ENCODE assay signal across 33 cellular contexts in genomic region chr6:128990915-128991314, GRCh38.
DNase-seq lines count a peak whose midpoint lies in the region; ATAC-seq, FAIRE-seq and TF ChIP-seq lines count a peak whose summit lies in the region.
"Had no signal": no experiment of that assay in that cellular context is flagged by ENCODE, and none has a peak within 500 bp of the region (broad histone marks: within the 10 kb centered on the region; RNA-seq: fewer than 3 reads in every experiment).

No MANE protein-coding gene starts in this region.

- H3K79me1 ChIP-seq in IMR-90 (ENCODE audit: low read depth in 1 of 2, low read length in 2 of 2) (no peaks in the 10 kb centered on the region), H1 (ENCODE audit: low read depth, low read length) (no peaks in the 10 kb centered on the region)

- H2BK15ac ChIP-seq in IMR-90 (ENCODE audit: low read depth, low read length), result no peak overlapping the region
- H2BK15ac ChIP-seq in H1 (ENCODE audit: low read length), result no peak overlapping the region

- dilution Hi-C loops in IMR-90 (cut with HindIII; ENCODE audit: low sequenced_read_pairs, unreplicated experiment), result no loop called here

- H3K18ac ChIP-seq in IMR-90 (ENCODE audit: low read depth, low read length) (no peak overlapping the region), H1 (ENCODE audit: extremely low read depth, low read length) (no peak overlapping the region)

- H2AK9ac ChIP-seq in IMR-90 (replicated peaks; ENCODE audit: low read depth, low read length, poor library complexity), result no peak overlapping the region

- TF ChIP-seq POLR2A in HepG2 (IDR thresholded peaks at IDR 0.05; ENCODE audit: insufficient read depth in 1 of 2, low read depth in 2 of 2, low read length in 2 of 2), result no peak
- no peak for TF ChIP-seq POLR2A in right lobe of liver (IDR thresholded peaks at IDR 0.05)
- no peak for TF ChIP-seq POLR2A in IMR-90 (IDR thresholded peaks at IDR 0.05; ENCODE audit: low read depth, low read length)
- TF ChIP-seq POLR2A in H1 (IDR thresholded peaks at IDR 0.05; ENCODE audit: control extremely low read depth in 1 of 2, low read depth in 2 of 2, low read length in 2 of 2), result no peak

- H3K56ac ChIP-seq in IMR-90 (ENCODE audit: extremely low read depth, insufficient read depth, low read length) (no peak overlapping the region), H1 (replicated peaks; ENCODE audit: insufficient read length, low read depth, low read length) (no peak overlapping the region)

- in situ Hi-C loops in HepG2 (cut with HindIII; ENCODE audit: extremely low pct_ligation_motif_present, low pct_unique_long_range_greater_than_20kb) (no loop called here), IMR-90 (cut with MboI; ENCODE audit: low sequenced_read_pairs) (no loop called here)

- TF ChIP-seq CTCF in HepG2 (CRISPR knock-in tag; IDR thresholded peaks at IDR 0.05) (no peak), right lobe of liver (IDR thresholded peaks at IDR 0.05) (no peak), IMR-90 (conservative IDR thresholded peaks at IDR 0.05; ENCODE audit: low read depth, low read length) (no peak), H1 (IDR thresholded peaks at IDR 0.05; ENCODE audit: control extremely low read depth in 1 of 3, insufficient read depth in 1 of 3, low read depth in 1 of 3, low read length in 3 of 3) (no peak)

- H3K14ac ChIP-seq in IMR-90 (replicated peaks; ENCODE audit: low read depth, low read length), result no peak overlapping the region
- no peak overlapping the region for H3K14ac ChIP-seq in H1 (ENCODE audit: insufficient read length)

- H2AK5ac ChIP-seq in IMR-90 (ENCODE audit: low read depth, low read length) (no peak overlapping the region), H1 (ENCODE audit: low read depth, low read length) (no peak overlapping the region)

- H4K20me1 ChIP-seq in HepG2 (ENCODE audit: insufficient read depth, low read length), result no peaks in the 10 kb centered on the region
- no peaks in the 10 kb centered on the region for H4K20me1 ChIP-seq in IMR-90 (ENCODE audit: insufficient read depth, low read length)
- no peaks in the 10 kb centered on the region for H4K20me1 ChIP-seq in H1 (replicated peaks in 1 of 2; ENCODE audit: control insufficient read depth in 1 of 2, insufficient read depth in 2 of 2, low read length in 2 of 2)
- H4K20me1 ChIP-seq: BLaER1; BLaER1 treated with 17β-estradiol and CSF1 and Interleukin-3, amounts not matched to agents 10 nM and 100 nM had no signal

- H3K27me3 ChIP-seq in HepG2 (ENCODE audit: control insufficient read depth in 1 of 2, insufficient read depth in 2 of 2, low read length in 2 of 2) (no peaks in the 10 kb centered on the region), right lobe of liver (no peaks in the 10 kb centered on the region), IMR-90 (ENCODE audit: control insufficient read depth, insufficient read depth, low read length) (no peaks in the 10 kb centered on the region), H1 (replicated peaks in 1 of 4; ENCODE audit: control insufficient read depth in 3 of 4, extremely low read depth in 1 of 4, insufficient read depth in 3 of 4, low read length in 3 of 4) (no peaks in the 10 kb centered on the region)
- H3K27me3 ChIP-seq: BE2C; BLaER1; BLaER1 treated with 17β-estradiol and CSF1 and Interleukin-3, amounts not matched to agents 10 nM and 100 nM had no signal

- CTCF ChIA-PET in HepG2 (lab: Yijun Ruan, JAX; ENCODE audit: low intra/inter-chr PET ratio, low total read pairs), result no interaction called here
- CTCF ChIA-PET in IMR-90 (lab: Yijun Ruan, JAX), result no interaction called here
- CTCF ChIA-PET in H1 (lab: Charles Lee; ENCODE audit: partially characterized antibody), result no interaction called here

- H3K9me1 ChIP-seq in IMR-90 (ENCODE audit: insufficient read depth, low read length), result no peaks in the 10 kb centered on the region

- H4K8ac ChIP-seq in IMR-90 (ENCODE audit: low read depth in 2 of 2, low read length in 2 of 2) (no peak overlapping the region), H1 (ENCODE audit: extremely low read depth, insufficient read depth, low read length) (no peak overlapping the region)

- POLR2A ChIA-PET in HepG2 (lab: Yijun Ruan, JAX), result no interaction called here
- POLR2A ChIA-PET in IMR-90 (lab: Charles Lee; ENCODE audit: unreplicated experiment), result no interaction called here
- POLR2A ChIA-PET in H1 (lab: Charles Lee; ENCODE audit: partially characterized antibody), result no interaction called here

- H3K4ac ChIP-seq in IMR-90 (ENCODE audit: low read depth, low read length), result no peak overlapping the region
- no peak overlapping the region for H3K4ac ChIP-seq in H1 (replicated peaks; ENCODE audit: insufficient read length, low read depth, low read length)

- FAIRE-seq in HepG2 (lab: Jason Lieb, UNC) (no peak), H1 (lab: Jason Lieb, UNC) (no peak)
- FAIRE-seq: A204.1, A549, D721Med had no signal

- ATAC-seq in HepG2 (no peak), right lobe of liver (no peak), IMR-90 (ENCODE audit: low read depth) (no peak), HG02678 (IDR thresholded peaks at IDR 0.05; ENCODE audit: unreplicated experiment) (no peak)
- ATAC-seq: A549; CD8-positive, alpha-beta T cell had no signal

- H3K23me2 ChIP-seq in H1 (ENCODE audit: low read depth, low read length), result no peaks in the 10 kb centered on the region; the same call in 1 of the 2 replicates

- H3K4me1 ChIP-seq in HepG2 (ENCODE audit: insufficient read depth, low read length) (0 out of 2 replicates have a peak, but pooled peaks cover 5% of the 10 kb centered on the region), right lobe of liver (no peaks in the 10 kb centered on the region), IMR-90 (ENCODE audit: control insufficient read depth, insufficient read depth, low read length) (no peaks in the 10 kb centered on the region), H1 (replicated peaks in 1 of 4; ENCODE audit: control insufficient read depth in 3 of 4, insufficient read depth in 4 of 4, low read length in 3 of 4) (no peaks in the 10 kb centered on the region)
- H3K4me1 ChIP-seq: A549, BE2C, BLaER1, Caco-2 had no signal

- H2BK12ac ChIP-seq in H1 (ENCODE audit: low read depth, low read length), result no peak overlapping the region

- H4K91ac ChIP-seq in IMR-90 (ENCODE audit: insufficient read depth, low read depth, low read length) (no peak overlapping the region), H1 (replicated peaks; ENCODE audit: insufficient read length, low read length) (no peak overlapping the region)

- no peak overlapping the region for H3K4me2 ChIP-seq in HepG2 (ENCODE audit: low read depth, low read length)
- H3K4me2 ChIP-seq in IMR-90 (ENCODE audit: low read depth, low read length), result no peak overlapping the region
- no peak overlapping the region for H3K4me2 ChIP-seq in H1 (ENCODE audit: insufficient read depth in 1 of 2, low read depth in 2 of 2, low read length in 2 of 2)
- H3K4me2 ChIP-seq: A549; BLaER1; BLaER1 treated with 17β-estradiol and CSF1 and Interleukin-3, amounts not matched to agents 10 nM and 100 nM had no signal

- H3K27ac ChIP-seq in HepG2 (ENCODE audit: extremely low read length, insufficient read depth, low read length) (no peak overlapping the region), right lobe of liver (no peak overlapping the region), IMR-90 (ENCODE audit: insufficient read depth, low read length) (no peak overlapping the region), H1 (ENCODE audit: low read depth, low read length) (no peak overlapping the region)
- H3K27ac ChIP-seq: 22Rv1; A549; BLaER1; BLaER1 treated with 17β-estradiol and CSF1 and Interleukin-3, amounts not matched to agents 10 nM and 100 nM; C4-2B had no signal

- H3K79me2 ChIP-seq in HepG2 (ENCODE audit: insufficient read depth, low read length), result no peaks in the 10 kb centered on the region
- no peaks in the 10 kb centered on the region for H3K79me2 ChIP-seq in H1 (ENCODE audit: control insufficient read depth in 1 of 2, insufficient read depth in 2 of 2, low read length in 2 of 2)

- intact Hi-C loops in HepG2 (cut with micrococcal nuclease; ENCODE audit: unreplicated experiment) (no loop called here), right lobe of liver (cut with DNase I) (no loop called here), IMR-90 (cut with micrococcal nuclease) (no loop called here)

- no peaks in the 10 kb centered on the region for H3K36me3 ChIP-seq in HepG2 (replicated peaks in 1 of 2; ENCODE audit: control insufficient read depth in 1 of 2, insufficient read depth in 2 of 2, low read length in 2 of 2)
- no peaks in the 10 kb centered on the region for H3K36me3 ChIP-seq in right lobe of liver
- no peaks in the 10 kb centered on the region for H3K36me3 ChIP-seq in IMR-90 (ENCODE audit: control insufficient read depth, insufficient read depth, low read length)
- H3K36me3 ChIP-seq in H1 (ENCODE audit: control insufficient read depth in 2 of 4, insufficient read depth in 4 of 4, low read length in 3 of 4), result no peaks in the 10 kb centered on the region
- H3K36me3 ChIP-seq: BE2C; BLaER1; BLaER1 treated with 17β-estradiol and CSF1 and Interleukin-3, amounts not matched to agents 10 nM and 100 nM had no signal

- H2BK120ac ChIP-seq in IMR-90 (ENCODE audit: low read depth, low read length) (no peak overlapping the region), H1 (replicated peaks; ENCODE audit: low read depth, low read length) (no peak overlapping the region)

- H4K5ac ChIP-seq in IMR-90 (ENCODE audit: low read depth, low read length), result no peak overlapping the region
- no peak overlapping the region for H4K5ac ChIP-seq in H1 (ENCODE audit: insufficient read length, low read depth, low read length)

- TF ChIP-seq EP300 in HepG2 (IDR thresholded peaks at IDR 0.05; ENCODE audit: low read depth in 2 of 2, low read length in 2 of 2) (no peak), HepG2 (CRISPR knock-in tag; IDR thresholded peaks at IDR 0.05; ENCODE audit: borderline replicate concordance) (no peak), H1 (IDR thresholded peaks at IDR 0.05; ENCODE audit: borderline replicate concordance in 1 of 2, low read depth in 2 of 2, low read length in 2 of 2) (no peak)

- 26% methylated on average over 8 of the region's 8 CpGs for WGBS in HepG2 (ENCODE audit: low lambda C conversion rate)
- 56% methylated on average over 8 of the region's 8 CpGs for WGBS in right lobe of liver (ENCODE audit: insufficient coverage, low coverage, low lambda C conversion rate, missing lambda C conversion rate)
- WGBS in IMR-90 (ENCODE audit: extremely low coverage in 2 of 2, insufficient read length in 1 of 2), 2 experiments, result no CpG with 5 or more reads among the region's 8 CpGs
- 85% methylated on average over 8 of the region's 8 CpGs; no CpG with 5 or more reads in 1 of the 2 experiments for WGBS in H1 (ENCODE audit: extremely low coverage in 1 of 2, insufficient coverage in 1 of 2, insufficient read length in 1 of 2, insufficient replicate concordance in 2 of 2, low coverage in 1 of 2, low lambda C conversion rate in 2 of 2, missing lambda C conversion rate in 1 of 2), 2 experiments

- H3K9me3 ChIP-seq in HepG2 (ENCODE audit: low read length), result no peaks in the 10 kb centered on the region
- no peaks in the 10 kb centered on the region for H3K9me3 ChIP-seq in right lobe of liver
- no peaks in the 10 kb centered on the region for H3K9me3 ChIP-seq in IMR-90 (ENCODE audit: control insufficient read depth, insufficient read depth, low read length)
- no peaks in the 10 kb centered on the region for H3K9me3 ChIP-seq in H1 (ENCODE audit: insufficient read depth in 2 of 2, low read depth in 1 of 2, low read length in 1 of 2)
- H3K9me3 ChIP-seq: A549; BE2C; BLaER1; BLaER1 treated with 17β-estradiol and CSF1 and Interleukin-3, amounts not matched to agents 10 nM and 100 nM; Caco-2 had no signal

- H3K4me3 ChIP-seq in HepG2 (replicated peaks in 1 of 3; ENCODE audit: insufficient read depth in 1 of 3, low read depth in 2 of 3, low read length in 3 of 3) (no peak overlapping the region), right lobe of liver (no peak overlapping the region), IMR-90 (ENCODE audit: insufficient read depth, low read depth, low read length) (no peak overlapping the region), H1 (ENCODE audit: extremely low read depth in 1 of 4, insufficient read depth in 2 of 4, low read depth in 3 of 4, low read length in 4 of 4) (no peak overlapping the region)
- H3K4me3 ChIP-seq: A549; BLaER1; BLaER1 treated with 17β-estradiol and CSF1 and Interleukin-3, amounts not matched to agents 10 nM and 100 nM had no signal

- no peak overlapping the region for H3K23ac ChIP-seq in IMR-90 (ENCODE audit: low read depth, low read length)
- H3K23ac ChIP-seq in H1 (ENCODE audit: insufficient read length), result no peak overlapping the region

- H2BK20ac ChIP-seq in IMR-90 (ENCODE audit: low read depth, low read length), result no peak overlapping the region
- no peak overlapping the region for H2BK20ac ChIP-seq in H1 (ENCODE audit: low read length)

- no peak overlapping the region for H2AFZ ChIP-seq in HepG2 (ENCODE audit: low read length)
- H2AFZ ChIP-seq in IMR-90 (replicated peaks; ENCODE audit: low read length, poor library complexity), result no peak overlapping the region
- H2AFZ ChIP-seq in H1 (ENCODE audit: low read length), result no peak overlapping the region

- H3K9ac ChIP-seq in HepG2 (ENCODE audit: insufficient read depth, low read depth, low read length) (no peak overlapping the region), IMR-90 (ENCODE audit: low read depth, low read length) (no peak overlapping the region), H1 (replicated peaks in 1 of 4; ENCODE audit: extremely low read depth in 1 of 4, low read depth in 3 of 4, low read length in 3 of 4) (no peak overlapping the region)
- H3K9ac ChIP-seq: BLaER1; BLaER1 treated with 17β-estradiol and CSF1 and Interleukin-3, amounts not matched to agents 10 nM and 100 nM had no signal

- no peak overlapping the region for H2BK5ac ChIP-seq in IMR-90 (ENCODE audit: low read depth, low read length, poor library complexity, severe bottlenecking)
- H2BK5ac ChIP-seq in H1 (ENCODE audit: low read depth, low read length), result no peak overlapping the region

- TF ChIP-seq RAD21 in HepG2 (CRISPR knock-in tag; IDR thresholded peaks at IDR 0.05), result no peak
- TF ChIP-seq RAD21 in IMR-90 (IDR thresholded peaks at IDR 0.05; ENCODE audit: low read length), result no peak
- TF ChIP-seq RAD21 in H1 (IDR thresholded peaks at IDR 0.05 in 1 of 2, conservative IDR thresholded peaks at IDR 0.05 in 1 of 2; ENCODE audit: low read depth in 2 of 2, low read length in 2 of 2), result no peak

- no TSS peak for BruUV-seq in HepG2 (replicated peaks; lab: Mats Ljungman, UMichigan)
- BruUV-seq in IMR-90 (replicated peaks; lab: Mats Ljungman, UMichigan), result no TSS peak

- DNase-seq in HepG2 (ENCODE audit: low spot score) (no peak), right lobe of liver (no peak), IMR-90 (no peak), H1 (ENCODE audit: low read depth in 1 of 2, low spot score in 2 of 2) (no peak), COLO829 (ENCODE audit: low spot score) (no peak)
- DNase-seq: 8988T; ACHN; AML-193; BE2C; C1 segment of cervical spinal cord; Caco-2; Calu3; CD4-positive, alpha-beta memory T cell; CD4-positive, alpha-beta T cell; CD4-positive, CD25-positive, alpha-beta regulatory T cell; CD8-positive, alpha-beta memory T cell; CD8-positive, alpha-beta T cell; COR-L47; DMS 273 treated with DMSO at 0.1 percent for 48 hours; DMS153; DMS53; DMS79; DMS79 treated with DMSO at 0.1 percent for 48 hours; DND-41; EL had no signal

Comparison
In these comparisons a context has a peak if more than half of its experiments do, and no peak if none do; other contexts are left out.
1. Of the 41 proteins assayed by ChIP-seq in both HepG2 and H1: peak only in HepG2: none; only in H1: none; in both: CEBPB; in neither: 40.